1 cellular context compared by ENCODE assay signal in genomic region chr7:158856883-158857668, GRCh38.
TF ChIP-seq lines count a peak whose summit lies in the region.

No MANE protein-coding gene starts in this region.

TF ChIP-seq in HepG2, 621 proteins besides CTCF, POLR2A, EP300 and RAD21:
- no peak for TF ChIP-seq ZNF792 (CRISPR knock-in tag; IDR thresholded peaks at IDR 0.05)
- TF ChIP-seq ZNF558 (CRISPR knock-in tag; IDR thresholded peaks at IDR 0.05; ENCODE audit: borderline replicate concordance) = 0 out of 2 replicates have a peak, but pooled peaks have one; percentile 24
- no peak for TF ChIP-seq FOXO1 (CRISPR knock-in tag; IDR thresholded peaks at IDR 0.05)
